8 cellular contexts compared by ENCODE assay signal in the genomic region with DNA sequence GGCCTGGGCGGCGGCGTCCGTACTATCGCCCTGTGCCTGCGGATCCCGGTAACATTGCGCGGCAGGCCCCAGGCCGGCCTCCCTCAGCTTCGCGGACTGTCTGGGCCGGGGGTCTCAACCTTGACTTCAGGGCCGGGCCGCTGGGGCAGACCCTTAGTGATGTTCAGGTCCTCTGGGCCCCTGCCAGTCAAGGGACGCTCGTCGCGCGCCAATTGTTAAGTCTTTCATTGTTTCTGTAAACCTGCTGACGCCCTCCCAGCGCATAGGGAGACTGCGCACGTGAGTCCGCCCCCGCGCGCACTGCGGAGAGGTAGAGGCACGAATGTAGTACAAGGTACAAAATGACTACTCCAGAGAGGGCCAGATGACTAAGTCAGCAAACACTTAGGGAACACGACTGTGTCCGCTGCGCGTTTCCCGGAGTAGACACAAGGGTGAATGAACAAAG. TPM values are rescaled to one million over a fixed set of nuclear protein-coding genes. Genes with fewer than 3 reads are reported as not detected.
DNase-seq lines count a peak whose midpoint lies in the region; ATAC-seq and TF ChIP-seq lines count a peak whose summit lies in the region.

No MANE protein-coding gene starts in this region.

- TF ChIP-seq CTCF in adrenal gland (IDR thresholded peaks at IDR 0.05): no peak

- peak; percentile 25 for ATAC-seq in HG03135 (IDR thresholded peaks at IDR 0.05; ENCODE audit: unreplicated experiment)
- peak; percentile 60 for ATAC-seq in sciatic nerve

- intact Hi-C loops in adrenal gland (cut with DNase I) (loop anchor here in 1 of 2 donors (10.0 kb wide), 1 partner anchor 75 kb away; a partner anchor contains a TSS), sciatic nerve (cut with DNase I) (no loop called here)

- H3K4me1 ChIP-seq in adrenal gland (replicated peaks in 1 of 2): peaks cover 13 to 31% of the 10 kb centered on the region in 2 donors

- H3K4me3 ChIP-seq in adrenal gland: peak overlapping the region; percentile 28 to 79 (median 61)

- H3K9me3 ChIP-seq in adrenal gland (replicated peaks in 1 of 3): no peaks in the 10 kb centered on the region

- WGBS in adrenal gland, 4 donors: 2 to 11% (median 9%) methylated on average over 14 to 35 of the region's 35 CpGs

- H3K27ac ChIP-seq in adrenal gland: peak overlapping the region in 4 of 5 donors; percentile 81 to 96 (median 92)

- H3K36me3 ChIP-seq in adrenal gland (replicated peaks in 1 of 2): no peaks in the 10 kb centered on the region

- DNase-seq in activated effector memory CD4-positive, alpha-beta T cell treated with anti-CD3 and anti-CD28 coated beads, Interleukin-2, amount 50 U/mL, for 16 hours: peak; percentile 85
- no peak for DNase-seq in activated effector memory CD4-positive, alpha-beta T cell treated with Interleukin-2 at 50 U/mL for 16 hours
- DNase-seq in RKO (ENCODE audit: low spot score) (peak; percentile 87), adrenal gland (peak; percentile 47 to 74 (median 55)), hepatic stellate cell (ENCODE audit: low spot score) (peak; percentile 60), sciatic nerve (ENCODE audit: low spot score) (peak; percentile 70), cortex of kidney (lab: John Stamatoyannopoulos, UW) (no peak)

- H3K27me3 ChIP-seq in adrenal gland: no peaks in the 10 kb centered on the region

- no peak for TF ChIP-seq POLR2A in adrenal gland (IDR thresholded peaks at IDR 0.05)

RNA-seq across cellular contexts. Expression of a gene that starts 0.5 kb away (rescaled TPM):
- total RNA-seq in adrenal gland (10 to 100 TPM; 42.6 to 60.8 (median 48.4) TPM), sciatic nerve (19.1 TPM)
- polyA plus RNA-seq in adrenal gland: 10 to 100 TPM; 21.9 to 26.5 (median 23.6) TPM

RNA-seq across cellular contexts. Expression of a gene that starts 38.4 kb away (rescaled TPM):
- 1 to 10 TPM in 6 of 8 donors, under 1 TPM in 2; 0.60 to 2.3 (median 1.4) TPM for total RNA-seq in adrenal gland
- under 1 TPM; 0.24 to 0.79 (median 0.30) TPM for polyA plus RNA-seq in adrenal gland
- total RNA-seq in sciatic nerve: 0.94 TPM

RNA-seq across cellular contexts. Expression of a gene that starts 59.7 kb away (rescaled TPM):
- 10 to 100 TPM; 11.2 to 58.2 (median 19.7) TPM for total RNA-seq in adrenal gland
- polyA plus RNA-seq in adrenal gland: 10 to 100 TPM; 10.7 to 25.6 (median 13.2) TPM
- total RNA-seq in sciatic nerve: 29.6 TPM

Comparison
In these comparisons a context has a peak if more than half of its experiments do, and no peak if none do; other contexts are left out.
1. DNase-seq: peak in activated effector memory CD4-positive, alpha-beta T cell treated with anti-CD3 and anti-CD28 coated beads, Interleukin-2, amount 50 U/mL, for 16 hours (single experiment), RKO (single experiment), adrenal gland (7 of 7), hepatic stellate cell (single experiment) and sciatic nerve (single experiment); none in activated effector memory CD4-positive, alpha-beta T cell treated with Interleukin-2 at 50 U/mL for 16 hours (single experiment) and cortex of kidney (single experiment).